14 cellular contexts compared by ENCODE assay signal in the genomic region with DNA sequence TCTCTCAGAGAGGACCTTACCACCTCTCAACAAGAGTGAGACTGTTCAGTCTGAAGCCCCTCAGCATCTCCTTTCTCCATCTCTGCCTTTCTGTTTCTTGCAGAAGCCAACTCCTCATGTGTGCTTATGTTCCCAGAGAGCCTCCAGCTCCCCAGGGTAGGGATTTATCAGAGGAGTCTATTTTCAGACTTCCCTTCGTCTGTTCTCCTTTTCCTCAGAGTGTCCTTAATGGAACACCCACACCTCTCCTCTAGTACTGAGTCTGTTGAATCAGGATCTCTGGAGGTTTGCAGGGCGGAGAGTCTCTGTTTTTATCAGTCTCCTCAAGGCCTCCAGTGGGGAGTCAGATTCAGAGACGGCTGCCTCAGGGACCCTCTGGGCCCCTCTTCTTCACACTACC. TPM values are rescaled to one million over a fixed set of nuclear protein-coding genes. Genes with fewer than 3 reads are reported as not detected.
DNase-seq lines count a peak whose midpoint lies in the region; ATAC-seq and TF ChIP-seq lines count a peak whose summit lies in the region.
"Had no signal": no experiment of that assay in that cellular context is flagged by ENCODE, and none has a peak within 500 bp of the region (broad histone marks: within the 10 kb centered on the region; RNA-seq: fewer than 3 reads in every experiment).

No MANE protein-coding gene starts in this region.

- H2AK5ac ChIP-seq in neuronal stem cell (ENCODE audit: low read depth, low read length), result peak overlapping the region; percentile 18

- WGBS in neuronal stem cell (ENCODE audit: extremely low coverage in 2 of 2, insufficient read length in 2 of 2, insufficient replicate concordance in 1 of 2), 2 donors, result no CpG with 5 or more reads among the region's 3 CpGs

- no peak for TF ChIP-seq CTCF in right atrium auricular region (IDR thresholded peaks at IDR 0.05)
- no peak for TF ChIP-seq CTCF in glutamatergic neuron (IDR thresholded peaks at IDR 0.05; ENCODE audit: partially characterized antibody, unreplicated experiment)
- TF ChIP-seq CTCF in PC-9 (conservative IDR thresholded peaks at IDR 0.05), result no peak

- H2BK15ac ChIP-seq in neuronal stem cell (ENCODE audit: low read length), result no peak overlapping the region

- no peaks in the 10 kb centered on the region for H3K36me3 Mint-ChIP-seq in activated T-helper 17 cell treated with anti-CD3 and anti-CD28 coated beads, Interleukin-2, amount 50 U/mL, for 72 hours (ENCODE audit: low read depth)
- no peaks in the 10 kb centered on the region for H3K36me3 Mint-ChIP-seq in glutamatergic neuron (ENCODE audit: unreplicated experiment)
- H3K36me3 Mint-ChIP-seq: CD4-positive, CD25-positive, alpha-beta regulatory T cell had no signal

- no peak overlapping the region for H3K4me3 Mint-ChIP-seq in activated T-helper 17 cell treated with anti-CD3 and anti-CD28 coated beads, Interleukin-2, amount 50 U/mL, for 72 hours
- H3K4me3 Mint-ChIP-seq in glutamatergic neuron (ENCODE audit: unreplicated experiment), result no peak overlapping the region
- H3K4me3 Mint-ChIP-seq: CD4-positive, CD25-positive, alpha-beta regulatory T cell; HFFc6 had no signal

- DNase-seq in Right ventricle myocardium superior, result no peak
- DNase-seq in right atrium auricular region (ENCODE audit: low spot score), result no peak
- no peak for DNase-seq in glutamatergic neuron
- no peak for DNase-seq in neuronal stem cell (ENCODE audit: low spot score)
- DNase-seq in PC-9, result no peak
- no peak for DNase-seq in AG08396 (ENCODE audit: low spot score)
- DNase-seq: 8988T; CD4-positive, CD25-positive, alpha-beta regulatory T cell; DMS53; GF-D8; HFFc6 had no signal

- H3K36me3 ChIP-seq in right atrium auricular region (no peaks in the 10 kb centered on the region), neuronal stem cell (replicated peaks in 1 of 2; ENCODE audit: control insufficient read depth in 2 of 2, insufficient read depth in 2 of 2, low read length in 2 of 2) (no peaks in the 10 kb centered on the region), PC-9 (ENCODE audit: low read depth) (no peaks in the 10 kb centered on the region)
- H3K36me3 ChIP-seq: BLaER1 treated with 17β-estradiol and CSF1 and Interleukin-3, amounts not matched to agents 10 nM and 100 nM had no signal

- no peak overlapping the region for H4K8ac ChIP-seq in neuronal stem cell (ENCODE audit: low read depth, low read length)

- H3K9ac ChIP-seq in neuronal stem cell (ENCODE audit: low read depth, low read length, poor library complexity), result no peak overlapping the region
- H3K9ac ChIP-seq: BLaER1 treated with 17β-estradiol and CSF1 and Interleukin-3, amounts not matched to agents 10 nM and 100 nM had no signal

- peak overlapping the region; percentile 11 for H3K27ac Mint-ChIP-seq in activated T-helper 17 cell treated with anti-CD3 and anti-CD28 coated beads, Interleukin-2, amount 50 U/mL, for 72 hours
- H3K27ac Mint-ChIP-seq in glutamatergic neuron (ENCODE audit: unreplicated experiment), result peak overlapping the region; percentile 3
- H3K27ac Mint-ChIP-seq: CD4-positive, CD25-positive, alpha-beta regulatory T cell; HFFc6 had no signal

- no peaks in the 10 kb centered on the region for H3K9me2 ChIP-seq in PC-9 (ENCODE audit: insufficient read depth)

- H3K27ac ChIP-seq in right atrium auricular region, result no peak overlapping the region
- H3K27ac ChIP-seq in neuronal stem cell (replicated peaks; ENCODE audit: low read length), result no peak overlapping the region
- no peak overlapping the region for H3K27ac ChIP-seq in PC-9
- H3K27ac ChIP-seq: BLaER1 treated with 17β-estradiol and CSF1 and Interleukin-3, amounts not matched to agents 10 nM and 100 nM had no signal

- no peak overlapping the region for H2BK5ac ChIP-seq in neuronal stem cell (ENCODE audit: low read length)

- no peaks in the 10 kb centered on the region for H3K9me3 Mint-ChIP-seq in activated T-helper 17 cell treated with anti-CD3 and anti-CD28 coated beads, Interleukin-2, amount 50 U/mL, for 72 hours
- peaks cover 4% of the 10 kb centered on the region for H3K9me3 Mint-ChIP-seq in glutamatergic neuron (ENCODE audit: unreplicated experiment)
- H3K9me3 Mint-ChIP-seq: HFFc6 had no signal

- CTCF ChIA-PET in PC-9 (lab: Charles Lee), result no interaction called here

- BruUV-seq in PC-9 (replicated peaks; lab: Mats Ljungman, UMichigan), result no TSS peak

- H3K4me1 ChIP-seq in right atrium auricular region (peaks cover 0 to 7% of the 10 kb centered on the region in 2 donors), neuronal stem cell (ENCODE audit: control insufficient read depth in 2 of 2, insufficient read depth in 1 of 2, low read depth in 1 of 2, low read length in 2 of 2) (peaks cover 0 to 10% of the 10 kb centered on the region in 2 donors), PC-9 (replicated peaks; ENCODE audit: insufficient read depth) (peaks cover 7% of the 10 kb centered on the region)

- POLR2A ChIA-PET in PC-9 (lab: Charles Lee; ENCODE audit: unreplicated experiment), result no interaction called here

- no peak overlapping the region for H3K4me2 ChIP-seq in neuronal stem cell (ENCODE audit: insufficient read depth, low read length, poor library complexity, severe bottlenecking)
- no peak overlapping the region for H3K4me2 ChIP-seq in PC-9
- H3K4me2 ChIP-seq: BLaER1 treated with 17β-estradiol and CSF1 and Interleukin-3, amounts not matched to agents 10 nM and 100 nM had no signal

- no peak overlapping the region for H3K23ac ChIP-seq in neuronal stem cell (ENCODE audit: low read depth, low read length, poor library complexity)

- no peak overlapping the region for H4K91ac ChIP-seq in neuronal stem cell (ENCODE audit: low read depth, low read length, poor library complexity)

- no peak overlapping the region for H3K18ac ChIP-seq in neuronal stem cell (ENCODE audit: low read length)

- H4K20me1 ChIP-seq in PC-9 (ENCODE audit: insufficient read depth), result no peaks in the 10 kb centered on the region
- H4K20me1 ChIP-seq: BLaER1 treated with 17β-estradiol and CSF1 and Interleukin-3, amounts not matched to agents 10 nM and 100 nM had no signal

- no peak overlapping the region for H2BK120ac ChIP-seq in neuronal stem cell (ENCODE audit: low read depth, low read length)

- no peaks in the 10 kb centered on the region for H3K27me3 ChIP-seq in right atrium auricular region
- no peaks in the 10 kb centered on the region for H3K27me3 ChIP-seq in neuronal stem cell (ENCODE audit: control insufficient read depth in 3 of 3, insufficient read depth in 3 of 3, low read depth in 1 of 3, low read length in 3 of 3)
- no peaks in the 10 kb centered on the region for H3K27me3 ChIP-seq in PC-9 (ENCODE audit: insufficient read depth, low read depth)
- H3K27me3 ChIP-seq: BLaER1 treated with 17β-estradiol and CSF1 and Interleukin-3, amounts not matched to agents 10 nM and 100 nM had no signal

- peak; percentile 38 for ATAC-seq in Right ventricle myocardium superior (ENCODE audit: poor library complexity)
- no peak for ATAC-seq in activated T-helper 17 cell treated with anti-CD3 and anti-CD28 coated beads, Interleukin-2, amount 50 U/mL, for 72 hours (replicated peaks)
- no peak for ATAC-seq in HG03457 (IDR thresholded peaks at IDR 0.05; ENCODE audit: unreplicated experiment)

- intact Hi-C loops in Right ventricle myocardium superior (cut with DNase I), result no loop called here
- intact Hi-C loops in PC-9 (cut with micrococcal nuclease; ENCODE audit: unreplicated experiment), result no loop called here

- H3K79me1 ChIP-seq in neuronal stem cell (ENCODE audit: low read depth, low read length), result no peaks in the 10 kb centered on the region

- no peak overlapping the region for H2BK12ac ChIP-seq in neuronal stem cell (ENCODE audit: low read length)

- H3K79me2 ChIP-seq in PC-9 (ENCODE audit: low read depth), result no peaks in the 10 kb centered on the region

- no peak overlapping the region for H2AFZ ChIP-seq in neuronal stem cell (ENCODE audit: low read length)
- no peak overlapping the region for H2AFZ ChIP-seq in PC-9

- H3K9me3 ChIP-seq in right atrium auricular region (no peaks in the 10 kb centered on the region), neuronal stem cell (replicated peaks in 1 of 2; ENCODE audit: control insufficient read depth in 2 of 2, insufficient read depth in 1 of 2, low read depth in 1 of 2, low read length in 2 of 2) (no peaks in the 10 kb centered on the region), PC-9 (ENCODE audit: insufficient read depth, low read depth) (no peaks in the 10 kb centered on the region)
- H3K9me3 ChIP-seq: BLaER1 treated with 17β-estradiol and CSF1 and Interleukin-3, amounts not matched to agents 10 nM and 100 nM had no signal

- no peaks in the 10 kb centered on the region for H3F3A ChIP-seq in PC-9 (ENCODE audit: insufficient read depth, low read depth)

- H3K4me3 ChIP-seq in right atrium auricular region, result no peak overlapping the region
- H3K4me3 ChIP-seq in neuronal stem cell (ENCODE audit: low read length in 2 of 2), result no peak overlapping the region
- H3K4me3 ChIP-seq in PC-9, result no peak overlapping the region
- H3K4me3 ChIP-seq: BLaER1 treated with 17β-estradiol and CSF1 and Interleukin-3, amounts not matched to agents 10 nM and 100 nM had no signal

- no peaks in the 10 kb centered on the region for H3K4me1 Mint-ChIP-seq in activated T-helper 17 cell treated with anti-CD3 and anti-CD28 coated beads, Interleukin-2, amount 50 U/mL, for 72 hours
- peaks cover 22% of the 10 kb centered on the region for H3K4me1 Mint-ChIP-seq in glutamatergic neuron (ENCODE audit: low read depth, unreplicated experiment)
- H3K4me1 Mint-ChIP-seq: CD4-positive, CD25-positive, alpha-beta regulatory T cell had no signal

- no peak overlapping the region for H3K4ac ChIP-seq in neuronal stem cell (ENCODE audit: low read length)

- no peaks in the 10 kb centered on the region for H3K27me3 Mint-ChIP-seq in activated T-helper 17 cell treated with anti-CD3 and anti-CD28 coated beads, Interleukin-2, amount 50 U/mL, for 72 hours
- no peaks in the 10 kb centered on the region for H3K27me3 Mint-ChIP-seq in glutamatergic neuron (ENCODE audit: unreplicated experiment)

- H3K14ac ChIP-seq in neuronal stem cell (ENCODE audit: low read length), result no peak overlapping the region

RNA-seq across cellular contexts. Expression of gene DNAJC6, which starts 25.1 kb away (rescaled TPM):
- 2.0 TPM for total RNA-seq in Right ventricle myocardium superior
- total RNA-seq in right atrium auricular region, result 10 to 100 TPM; 17.3 to 24.6 TPM
- total RNA-seq in activated T-helper 17 cell treated with anti-CD3 and anti-CD28 coated beads, Interleukin-2, amount 50 U/mL, for 72 hours, result 10 to 100 TPM in 1 of 2 donors, 1 to 10 TPM in 1; 6.0 to 10.4 TPM
- 54.6 TPM for total RNA-seq in glutamatergic neuron (ENCODE audit: unreplicated experiment)
- polyA plus RNA-seq in neuronal stem cell (2013, experiment 1 of 2), result 6.5 TPM
- 6.3 TPM for polyA plus RNA-seq in neuronal stem cell (2013, experiment 2 of 2)
- 11.2 and 15.6 TPM in 2 replicates for total RNA-seq in PC-9 (2021)
